Comparison of ENCODE assay signal across 27 cellular contexts in the genomic region with DNA sequence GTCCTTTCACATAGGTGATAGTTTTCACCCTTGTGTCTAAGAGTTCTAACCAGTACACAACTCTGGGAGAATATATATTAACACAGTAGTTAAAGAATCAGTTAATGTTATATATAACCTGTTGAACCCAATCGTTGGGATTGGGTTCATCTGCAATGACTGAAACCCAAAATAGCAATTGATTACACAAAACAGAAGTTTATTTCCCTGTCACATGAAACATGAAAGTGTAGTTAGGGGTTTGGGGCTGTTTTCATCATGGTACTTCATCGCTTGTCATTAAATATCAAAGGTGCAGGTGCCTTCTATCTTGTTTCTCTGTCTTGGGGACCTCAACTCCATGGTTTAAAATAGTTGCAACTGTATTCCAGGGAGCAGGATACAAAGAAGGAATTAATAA.
"Had no signal": no experiment of that assay in that cellular context is flagged by ENCODE, and none has a peak within 500 bp of the region (broad histone marks: within the 10 kb centered on the region; RNA-seq: fewer than 3 reads in every experiment).

No MANE protein-coding gene starts in this region.

- H3K36me3 ChIP-seq: neutrophil, pancreas, prostate gland, right lobe of liver, sigmoid colon, stomach, thoracic aorta, thyroid gland, tibial nerve, upper lobe of left lung, vagina had no signal

- DNase-seq: nephron progenitor cell; nucleus accumbens; pancreas; right cardiac atrium; right lobe of liver; sigmoid colon; small intestine; stimulated activated CD4-positive, alpha-beta T cell treated with anti-CD3 and anti-CD28 coated beads, Interleukin-15, amount 100 ng/mL, for 24 hours; stimulated activated CD4-positive, alpha-beta T cell treated with anti-CD3 and anti-CD28 coated beads, Interleukin-2, amount 100 ng/mL, for 24 hours; stimulated activated CD4-positive, alpha-beta T cell treated with anti-CD3 and anti-CD28 coated beads, Interleukin-2, amount 100 ng/mL, for 48 hours; stimulated activated CD4-positive, alpha-beta T cell treated with anti-CD3 and anti-CD28 coated beads, Interleukin-4, amount 100 ng/mL, for 24 hours; stimulated activated naive B cell treated with anti-CD40 and anti-IgM and Interleukin-4, amounts not matched to agents 10 μg/mL and 1 μg/mL and 100 μg/mL, for 72 hours; stimulated activated naive CD4-positive, alpha-beta T cell treated with Interleukin-2 at 50 U/mL for 16 hours; stomach; thyroid gland; trophoblast cell; upper lobe of left lung had no signal

- H3K9me3 ChIP-seq: neutrophil, pancreas, prostate gland, right lobe of liver, sigmoid colon, stomach, thoracic aorta, thyroid gland, tibial nerve, upper lobe of left lung, vagina had no signal

- H3K4me1 Mint-ChIP-seq: stimulated activated effector memory CD8-positive, alpha-beta T cell treated with anti-CD3 and anti-CD28 coated beads, Interleukin-12 subunit alpha, Interleukin-12 subunit beta, amount 100 ng/mL, for 72 hours; stimulated activated naive B cell treated with anti-CD40 and anti-IgM and Interleukin-4, amounts not matched to agents 10 μg/mL and 1 μg/mL and 100 μg/mL, for 72 hours had no signal

- H3K27me3 ChIP-seq: neutrophil, pancreas, right lobe of liver, sigmoid colon, stomach, thyroid gland, tibial nerve, upper lobe of left lung, vagina had no signal

- H3K36me3 Mint-ChIP-seq: natural killer cell treated with Interleukin-12 subunit alpha and Interleukin-12 subunit beta and Interleukin-15 and Interleukin-18, amount 100 ng/mL, for 72 hours; stimulated activated effector memory CD8-positive, alpha-beta T cell treated with anti-CD3 and anti-CD28 coated beads, Interleukin-12 subunit alpha, Interleukin-12 subunit beta, amount 100 ng/mL, for 72 hours; stimulated activated naive B cell treated with anti-CD40 and anti-IgM and Interleukin-4, amounts not matched to agents 10 μg/mL and 1 μg/mL and 100 μg/mL, for 72 hours had no signal

- ATAC-seq: natural killer cell treated with Interleukin-12 subunit alpha and Interleukin-12 subunit beta and Interleukin-15 and Interleukin-18, amount 100 ng/mL, for 72 hours; pancreas; right lobe of liver; stimulated activated effector memory CD8-positive, alpha-beta T cell treated with anti-CD3 and anti-CD28 coated beads, Interleukin-12 subunit alpha, Interleukin-12 subunit beta, amount 100 ng/mL, for 72 hours; stimulated activated naive B cell treated with anti-CD40 and anti-IgM and Interleukin-4, amounts not matched to agents 10 μg/mL and 1 μg/mL and 100 μg/mL, for 72 hours had no signal

- H3K4me3 Mint-ChIP-seq: natural killer cell treated with Interleukin-12 subunit alpha and Interleukin-12 subunit beta and Interleukin-15 and Interleukin-18, amount 100 ng/mL, for 72 hours; nephron progenitor cell; neural crest cell; stimulated activated effector memory CD8-positive, alpha-beta T cell treated with anti-CD3 and anti-CD28 coated beads, Interleukin-12 subunit alpha, Interleukin-12 subunit beta, amount 100 ng/mL, for 72 hours; stimulated activated naive B cell treated with anti-CD40 and anti-IgM and Interleukin-4, amounts not matched to agents 10 μg/mL and 1 μg/mL and 100 μg/mL, for 72 hours; stimulated activated naive CD8-positive, alpha-beta T cell treated with anti-CD3 and anti-CD28 coated beads, Interleukin-15, Interleukin-2, amounts not matched to agents 100 ng/mL and 50 ng/mL, for 24 hours had no signal

- H3K4me3 ChIP-seq: pancreas, prostate gland, right lobe of liver, sigmoid colon, stomach, thoracic aorta, thyroid gland, tibial nerve, upper lobe of left lung, vagina had no signal

- H3K27me3 Mint-ChIP-seq: natural killer cell treated with Interleukin-12 subunit alpha and Interleukin-12 subunit beta and Interleukin-15 and Interleukin-18, amount 100 ng/mL, for 72 hours; stimulated activated naive B cell treated with anti-CD40 and anti-IgM and Interleukin-4, amounts not matched to agents 10 μg/mL and 1 μg/mL and 100 μg/mL, for 72 hours; stimulated activated naive CD8-positive, alpha-beta T cell treated with anti-CD3 and anti-CD28 coated beads, Interleukin-15, Interleukin-2, amounts not matched to agents 100 ng/mL and 50 ng/mL, for 24 hours had no signal

- H3K4me1 ChIP-seq: pancreas, prostate gland, vagina had no signal

- H3K9me3 Mint-ChIP-seq: natural killer cell treated with Interleukin-12 subunit alpha and Interleukin-12 subunit beta and Interleukin-15 and Interleukin-18, amount 100 ng/mL, for 72 hours; nephron progenitor cell; neural crest cell; stimulated activated effector memory CD8-positive, alpha-beta T cell treated with anti-CD3 and anti-CD28 coated beads, Interleukin-12 subunit alpha, Interleukin-12 subunit beta, amount 100 ng/mL, for 72 hours; stimulated activated naive B cell treated with anti-CD40 and anti-IgM and Interleukin-4, amounts not matched to agents 10 μg/mL and 1 μg/mL and 100 μg/mL, for 72 hours; stimulated activated naive CD8-positive, alpha-beta T cell treated with anti-CD3 and anti-CD28 coated beads, Interleukin-15, Interleukin-2, amounts not matched to agents 100 ng/mL and 50 ng/mL, for 24 hours had no signal

- FAIRE-seq: pancreas, small intestine, urothelium cell line had no signal

- H3K27ac Mint-ChIP-seq: nephron progenitor cell; stimulated activated effector memory CD8-positive, alpha-beta T cell treated with anti-CD3 and anti-CD28 coated beads, Interleukin-12 subunit alpha, Interleukin-12 subunit beta, amount 100 ng/mL, for 72 hours; stimulated activated naive B cell treated with anti-CD40 and anti-IgM and Interleukin-4, amounts not matched to agents 10 μg/mL and 1 μg/mL and 100 μg/mL, for 72 hours; stimulated activated naive CD8-positive, alpha-beta T cell treated with anti-CD3 and anti-CD28 coated beads, Interleukin-15, Interleukin-2, amounts not matched to agents 100 ng/mL and 50 ng/mL, for 24 hours had no signal

- H3K27ac ChIP-seq: neutrophil, pancreas, prostate gland, right lobe of liver, sigmoid colon, stomach, thoracic aorta, thyroid gland, tibial nerve, upper lobe of left lung, vagina had no signal
